8 cellular contexts compared by ENCODE assay signal in genomic region chr3:31531465-31531991, GRCh38. TPM values are rescaled to one million over a fixed set of nuclear protein-coding genes. Genes with fewer than 3 reads are reported as not detected.
DNase-seq lines count a peak whose midpoint lies in the region; ATAC-seq and TF ChIP-seq lines count a peak whose summit lies in the region.

No MANE protein-coding gene starts in this region.

- H3K79me2 ChIP-seq in OCI-LY7 (ENCODE audit: insufficient read depth, low read depth, low read length): peaks cover 49% of the 10 kb centered on the region

- CTCF ChIA-PET in OCI-LY7 (lab: Charles Lee; ENCODE audit: unreplicated experiment): interaction anchor here (1.1 to 1.5 kb wide), 2 partner anchors 9 to 69 kb away, joined by 3 to 4 read pairs; no protein-coding TSS in a partner anchor

- H3K9me3 Mint-ChIP-seq in endodermal cell: no peaks in the 10 kb centered on the region

- peak overlapping the region; percentile 59 for H2AFZ ChIP-seq in OCI-LY7 (ENCODE audit: low read length)

- no peaks in the 10 kb centered on the region for H3K9me2 ChIP-seq in OCI-LY7 (ENCODE audit: insufficient read depth, low read length)

- POLR2A ChIA-PET in OCI-LY7 (lab: Charles Lee): interaction anchor here (0.5 to 5.6 kb wide), 24 partner anchors 9 to 970 kb away, joined by 3 to 54 read pairs (median 4); partner anchors contain the start of genes GPD1L and ZNF860

- H3K4me2 ChIP-seq in OCI-LY7 (ENCODE audit: low read length): peak overlapping the region; percentile 76

- H3K9me3 ChIP-seq in OCI-LY7 (ENCODE audit: low read length) (no peaks in the 10 kb centered on the region), endodermal cell (ENCODE audit: control insufficient read depth, low read length) (no peaks in the 10 kb centered on the region), ovary (no peaks in the 10 kb centered on the region)

- peaks cover 23% of the 10 kb centered on the region for H4K20me1 ChIP-seq in OCI-LY7 (ENCODE audit: insufficient read depth, low read length)

- ATAC-seq in GM21515 (IDR thresholded peaks at IDR 0.05; ENCODE audit: unreplicated experiment) (no peak), HG03439 (IDR thresholded peaks at IDR 0.05; ENCODE audit: unreplicated experiment) (no peak)

- peak overlapping the region; percentile 84 for H3K9ac ChIP-seq in endodermal cell (ENCODE audit: extremely low read depth, low read length, poor library complexity, severe bottlenecking)

- H3K36me3 ChIP-seq in OCI-LY7 (ENCODE audit: insufficient read depth, low read length) (peaks cover 21% of the 10 kb centered on the region; the same call in 1 of the 2 replicates), endodermal cell (ENCODE audit: control insufficient read depth, insufficient read depth, low read length) (peaks cover 16% of the 10 kb centered on the region), ovary (no peaks in the 10 kb centered on the region)

- H3K27ac ChIP-seq in OCI-LY7 (ENCODE audit: low read depth, low read length, poor library complexity, severe bottlenecking) (peak overlapping the region; percentile 92), endodermal cell (ENCODE audit: low read depth, low read length) (peak overlapping the region; percentile 99), ovary (peak overlapping the region; percentile 91)

- TF ChIP-seq EP300 in ovary (IDR thresholded peaks at IDR 0.05): no peak

- intact Hi-C loops in OCI-LY7 (cut with micrococcal nuclease; ENCODE audit: unreplicated experiment): loop anchor here (5.0 to 10.0 kb wide), 7 partner anchors 321 to 924 kb away; partner anchors contain the start of genes OSBPL10, TGFBR2 and ZNF860
- intact Hi-C loops in ovary (cut with DNase I): no loop called here

- H3K36me3 Mint-ChIP-seq in endodermal cell (ENCODE audit: low read depth): no peaks in the 10 kb centered on the region

- peaks cover 16% of the 10 kb centered on the region for H3K4me1 Mint-ChIP-seq in endodermal cell

- H3K4me3 ChIP-seq in OCI-LY7 (ENCODE audit: low read depth, low read length, poor library complexity, severe bottlenecking) (peak overlapping the region; percentile 94), endodermal cell (ENCODE audit: low read length) (peak overlapping the region; percentile 98), ovary (peak overlapping the region; percentile 71)

- H3K27me3 Mint-ChIP-seq in endodermal cell (ENCODE audit: insufficient read depth): no peaks in the 10 kb centered on the region

- H3K4me1 ChIP-seq in OCI-LY7 (ENCODE audit: insufficient read depth, low read length, poor library complexity, severe bottlenecking) (peaks cover 12% of the 10 kb centered on the region), endodermal cell (ENCODE audit: control insufficient read depth, insufficient read depth, low read length) (no peaks in the 10 kb centered on the region), ovary (ENCODE audit: insufficient read depth) (peaks cover 2% of the 10 kb centered on the region)

- peak; percentile 42 for DNase-seq in DMS53 (lab: John Stamatoyannopoulos, UW)
- DNase-seq in DMS53 treated with DMSO at 0.1 percent for 48 hours (lab: John Stamatoyannopoulos, UW; ENCODE audit: unreplicated experiment): no peak
- DNase-seq in OCI-LY7 (ENCODE audit: low spot score): peak; percentile 36
- DNase-seq in endodermal cell: no peak
- DNase-seq in ovary: no peak
- DNase-seq in NCI-H1048 (lab: John Stamatoyannopoulos, UW): no peak

- no peak for TF ChIP-seq POLR2A in ovary (IDR thresholded peaks at IDR 0.05)

- TSS peak; percentile 92 for BruUV-seq in OCI-LY7 (replicated peaks; lab: Mats Ljungman, UMichigan)

- 1 to 2% methylated on average over 19 to 31 of the region's 31 CpGs for WGBS in endodermal cell (ENCODE audit: insufficient coverage in 1 of 2, insufficient read length in 1 of 2), 2 experiments
- 3% methylated on average over 31 of the region's 31 CpGs for WGBS in ovary, 3 donors

- peak overlapping the region; percentile 99 for H3K27ac Mint-ChIP-seq in endodermal cell

- TF ChIP-seq CTCF in OCI-LY7 (conservative IDR thresholded peaks at IDR 0.05; ENCODE audit: low read length) (peak; percentile 52), endodermal cell (conservative IDR thresholded peaks at IDR 0.05) (peak; percentile 62), ovary (IDR thresholded peaks at IDR 0.05) (peak in 1 of 3 donors; percentile 48)

- H3K4me3 Mint-ChIP-seq in endodermal cell: no peak overlapping the region

- H3K27me3 ChIP-seq in endodermal cell (ENCODE audit: control insufficient read depth, insufficient read depth, low read length, poor library complexity, severe bottlenecking) (no peaks in the 10 kb centered on the region), ovary (no peaks in the 10 kb centered on the region)

RNA-seq across cellular contexts. Expression of gene STT3B, which starts 1.2 kb away (rescaled TPM):
- 65.7 and 93.5 TPM in 2 replicates for total RNA-seq in OCI-LY7 (2014; rRNA removed; shearing (Covaris generic))
- total RNA-seq in OCI-LY7 (2022) (122 and 123 TPM in 2 replicates), endodermal cell (100 to 1,000 TPM; 126 to 199 TPM), ovary (100 to 1,000 TPM; 121 to 233 (median 157) TPM)
- 150 TPM for polyA plus RNA-seq in endodermal cell (2013, experiment 1 of 2)
- polyA plus RNA-seq in endodermal cell (2013, experiment 2 of 2): 160 TPM
- 100 to 1,000 TPM in 1 of 2 donors, 10 to 100 TPM in 1; 79.8 to 137 TPM for polyA plus RNA-seq in ovary

Comparison
In these comparisons a context has a peak if more than half of its experiments do, and no peak if none do; other contexts are left out.
1. DNase-seq: peak in DMS53 (single experiment) and OCI-LY7 (single experiment); none in DMS53 treated with DMSO at 0.1 percent for 48 hours (single experiment), endodermal cell (single experiment), ovary (0 of 5) and NCI-H1048 (single experiment).
2. Peak in every context shown above with its lines, with median percentiles within 50 percentile points of each other: H3K27ac ChIP-seq and H3K4me3 ChIP-seq.